18 cellular contexts compared by ENCODE assay signal in the genomic region with DNA sequence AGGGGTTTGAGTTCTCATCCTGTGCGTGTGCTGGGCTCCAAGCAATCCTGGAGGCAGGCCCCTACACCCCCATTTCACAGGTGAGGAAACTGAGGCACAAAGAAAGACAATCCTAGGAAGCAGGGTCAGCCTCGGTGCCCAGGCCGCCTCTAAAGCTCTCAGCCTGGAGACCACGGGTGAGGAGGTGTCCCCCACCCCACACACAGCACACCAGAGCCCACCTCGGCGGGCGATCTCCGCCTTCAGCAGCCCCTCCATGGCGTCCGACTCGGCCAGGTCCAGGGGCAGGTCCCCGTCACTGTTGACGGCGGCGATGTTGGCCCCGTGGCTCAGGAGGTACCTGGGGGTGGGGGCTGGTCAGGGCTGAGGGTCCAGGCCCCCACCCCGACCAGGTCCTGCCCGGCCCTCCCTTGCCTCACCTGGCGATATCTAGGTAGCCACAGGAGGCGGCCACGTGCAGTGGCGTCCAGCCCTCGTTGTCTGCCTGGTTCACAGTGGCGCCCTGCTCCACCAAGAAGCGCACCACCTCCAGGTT. TPM values are rescaled to one million over a fixed set of nuclear protein-coding genes. Genes with fewer than 3 reads are reported as not detected.
DNase-seq lines count a peak whose midpoint lies in the region; ATAC-seq and TF ChIP-seq lines count a peak whose summit lies in the region.
"Had no signal": no experiment of that assay in that cellular context is flagged by ENCODE, and none has a peak within 500 bp of the region (broad histone marks: within the 10 kb centered on the region; RNA-seq: fewer than 3 reads in every experiment).

No MANE protein-coding gene starts in this region.

- H3K4me3 ChIP-seq in SU-DHL-6 (ENCODE audit: insufficient read depth, low read length, poor library complexity, severe bottlenecking) = no peak overlapping the region
- H3K4me3 ChIP-seq in psoas muscle = no peak overlapping the region
- H3K4me3 ChIP-seq: pancreas had no signal

- peak overlapping the region; percentile 91 for H3K27ac ChIP-seq in SU-DHL-6 (ENCODE audit: low read depth, low read length)
- H3K27ac ChIP-seq in layer of hippocampus (ENCODE audit: low read depth, low read length) = peak overlapping the region; percentile 62
- peak overlapping the region; percentile 66 for H3K27ac ChIP-seq in psoas muscle

- no peak for TF ChIP-seq POLR2A in erythroblast (IDR thresholded peaks at IDR 0.05; ENCODE audit: low read length)

- peaks cover 13% of the 10 kb centered on the region for H3K4me1 ChIP-seq in psoas muscle

- no peaks in the 10 kb centered on the region for H3K9me3 ChIP-seq in SU-DHL-6 (ENCODE audit: insufficient read depth, low read length)
- no peaks in the 10 kb centered on the region for H3K9me3 ChIP-seq in psoas muscle
- H3K9me3 ChIP-seq: pancreas had no signal

- no peak overlapping the region for H2AFZ ChIP-seq in SU-DHL-6 (ENCODE audit: low read depth, low read length, severe bottlenecking)

- H3F3A ChIP-seq in SU-DHL-6 (ENCODE audit: insufficient read depth) = peaks cover 8% of the 10 kb centered on the region

- peaks cover 85% of the 10 kb centered on the region for H3K79me2 ChIP-seq in SU-DHL-6 (ENCODE audit: insufficient read depth, low read length)

- TF ChIP-seq CTCF in SU-DHL-6 (IDR thresholded peaks at IDR 0.05; ENCODE audit: insufficient read depth, low read length, poor library complexity, severe bottlenecking) (no peak), psoas muscle (IDR thresholded peaks at IDR 0.05) (no peak)

- H3K36me3 ChIP-seq in SU-DHL-6 (ENCODE audit: low read length) = 0 out of 2 replicates have a peak, but pooled peaks cover 3% of the 10 kb centered on the region
- H3K36me3 ChIP-seq in psoas muscle (ENCODE audit: insufficient read depth in 1 of 2, low read depth in 1 of 2) = peaks cover 3 to 17% of the 10 kb centered on the region in 2 donors
- H3K36me3 ChIP-seq: pancreas had no signal

- 92 to 96% (median 92%) methylated on average over 23 to 25 of the region's 25 CpGs for WGBS in psoas muscle, 3 donors

- H3K9me2 ChIP-seq in SU-DHL-6 (replicated peaks; ENCODE audit: insufficient read depth, low read length) = no peaks in the 10 kb centered on the region

- H3K27me3 ChIP-seq in SU-DHL-6 (ENCODE audit: low read length) (no peaks in the 10 kb centered on the region), layer of hippocampus (ENCODE audit: control insufficient read depth, insufficient read depth, low read length) (no peaks in the 10 kb centered on the region), psoas muscle (ENCODE audit: insufficient read depth in 3 of 3, low read length in 2 of 3) (no peaks in the 10 kb centered on the region)
- H3K27me3 ChIP-seq: pancreas had no signal

- DNase-seq in D341Med (ENCODE audit: low spot score) (peak; percentile 20), psoas muscle (peak in 1 of 2 donors; percentile 52), mucosa of gallbladder (ENCODE audit: low spot score) (no peak), NCI-H526 (lab: John Stamatoyannopoulos, UW) (no peak), erythroblast (lab: John Stamatoyannopoulos, UW) (no peak), cerebellum (ENCODE audit: low spot score) (no peak)
- DNase-seq: activated CD4-positive, alpha-beta T cell treated with anti-CD3 and anti-CD28 coated beads, Interleukin-2, amount 50 U/mL, for 1 hour; activated naive CD8-positive, alpha-beta T cell treated with anti-CD3 and anti-CD28 coated beads, Interleukin-2, amount 10 ng/mL, durations not matched to agents 7 days and 5 days; CD8-positive, alpha-beta memory T cell; central memory CD4-positive, alpha-beta T cell; MV-4-11; NCI-H2081 treated with DMSO at 0.1 percent for 48 hours; NCI-H524 treated with DMSO at 0.1 percent for 48 hours had no signal

- no peaks in the 10 kb centered on the region; the same call in 1 of the 2 replicates for H4K20me1 ChIP-seq in SU-DHL-6 (ENCODE audit: low read depth, low read length)

- no peak for ATAC-seq in psoas muscle
- ATAC-seq: pancreas; stimulated activated effector memory CD8-positive, alpha-beta T cell treated with anti-CD3 and anti-CD28 coated beads, Interleukin-12 subunit alpha, Interleukin-12 subunit beta, amount 100 ng/mL, for 72 hours had no signal

- H3K9ac ChIP-seq in SU-DHL-6 (ENCODE audit: low read length) = peak overlapping the region; percentile 94

- intact Hi-C loops in psoas muscle (cut with DNase I) = no loop called here

- H3K4me2 ChIP-seq in SU-DHL-6 (ENCODE audit: low read depth, low read length, poor library complexity, severe bottlenecking) = peak overlapping the region; percentile 80

RNA-seq across cellular contexts. Expression of a gene that starts 5.1 kb away (rescaled TPM):
- 10 to 100 TPM; 20.5 to 35.3 (median 24.8) TPM for total RNA-seq in psoas muscle
- polyA plus RNA-seq in psoas muscle = 10 to 100 TPM; 28.5 to 59.1 (median 44.4) TPM
- 189 TPM for total RNA-seq in mucosa of gallbladder
- total RNA-seq in cerebellum = 14.0 TPM

RNA-seq across cellular contexts. Expression of a gene that starts 36.6 kb away (rescaled TPM):
- 1 to 10 TPM in 2 of 4 donors, under 1 TPM in 2; 0.53 to 2.5 (median 0.93) TPM for total RNA-seq in psoas muscle
- 1 to 10 TPM in 2 of 3 donors, under 1 TPM in 1; 0.97 to 1.9 (median 1.4) TPM for polyA plus RNA-seq in psoas muscle
- 127 TPM for total RNA-seq in mucosa of gallbladder
- total RNA-seq in cerebellum = 2.1 TPM

RNA-seq across cellular contexts. Expression of a gene that starts 36.7 kb away (rescaled TPM):
- total RNA-seq in psoas muscle (1,000 to 10,000 TPM; 7,142 to 9,723 (median 8,305) TPM), mucosa of gallbladder (0.72 TPM), cerebellum (1.00 TPM)
- over 10,000 TPM in 2 of 3 donors, 1,000 to 10,000 TPM in 1; 4,522 to 12,694 (median 10,175) TPM for polyA plus RNA-seq in psoas muscle
- total RNA-seq: activated naive CD8-positive, alpha-beta T cell treated with anti-CD3 and anti-CD28 coated beads, Interleukin-2, amount 10 ng/mL, durations not matched to agents 7 days and 5 days; CD8-positive, alpha-beta memory T cell; mesenteric fat pad had no signal
- polyA plus RNA-seq: CD8-positive, alpha-beta memory T cell had no signal

RNA-seq across cellular contexts. Expression of a gene that starts 45.2 kb away (rescaled TPM):
- total RNA-seq in psoas muscle (10 to 100 TPM in 1 of 4 donors, 1 to 10 TPM in 3; 5.0 to 16.2 (median 7.4) TPM), mucosa of gallbladder (not detected), cerebellum (0.36 TPM)
- 10 to 100 TPM; 13.4 to 17.4 (median 15.2) TPM for polyA plus RNA-seq in psoas muscle
- total RNA-seq: activated naive CD8-positive, alpha-beta T cell treated with anti-CD3 and anti-CD28 coated beads, Interleukin-2, amount 10 ng/mL, durations not matched to agents 7 days and 5 days; CD8-positive, alpha-beta memory T cell; mesenteric fat pad had no signal
- polyA plus RNA-seq: CD8-positive, alpha-beta memory T cell had no signal

RNA-seq across cellular contexts. Expression of a gene that starts 49.4 kb away (rescaled TPM):
- 10 to 100 TPM in 3 of 4 donors, 1 to 10 TPM in 1; 4.5 to 18.0 (median 12.9) TPM for total RNA-seq in psoas muscle
- polyA plus RNA-seq in psoas muscle = 10 to 100 TPM; 11.5 to 15.1 (median 13.1) TPM
- total RNA-seq in mucosa of gallbladder = 63.0 TPM
- total RNA-seq in cerebellum = 21.4 TPM

Comparison
In these comparisons a context has a peak if more than half of its experiments do, and no peak if none do; other contexts are left out.
1. RNA of a gene that starts 36.6 kb away (total RNA-seq): 127 TPM in mucosa of gallbladder (single experiment); 2.1 TPM in cerebellum (single experiment) and 0.53 to 2.5 TPM in psoas muscle; every median in the first group is over 10 times any median in the second.
2. RNA of a gene that starts 36.7 kb away (total RNA-seq): 7,142 to 9,723 TPM in psoas muscle; 1.00 TPM in cerebellum (single experiment) and 0.72 TPM in mucosa of gallbladder (single experiment); every median in the first group is over 1,000 times any median in the second.
3. Peak in every context shown above with its lines, with median percentiles within 50 percentile points of each other: H3K27ac ChIP-seq.